ENCODE assay signal across 24 cellular contexts in the genomic region with DNA sequence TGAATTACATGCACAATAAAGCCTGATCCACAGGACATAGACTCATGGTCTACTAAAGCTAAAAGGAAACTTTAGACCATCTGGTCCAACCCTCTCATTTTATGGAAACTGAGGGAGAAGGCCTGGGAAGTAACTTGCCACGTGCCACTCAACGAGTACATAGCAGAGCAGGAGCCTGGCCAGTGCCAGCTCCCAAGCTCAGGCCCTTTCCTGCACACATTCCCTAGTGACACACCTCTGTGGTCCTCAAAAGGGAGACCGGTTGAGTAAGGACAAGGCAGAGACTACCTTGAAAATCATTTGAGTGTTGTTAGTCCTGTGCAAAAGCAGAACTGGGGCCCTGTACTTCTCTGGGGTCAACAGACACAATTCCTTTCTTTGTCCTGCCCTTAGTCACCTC. TPM values are rescaled to one million over a fixed set of nuclear protein-coding genes. Genes with fewer than 3 reads are reported as not detected.
"Had no signal": no experiment of that assay in that cellular context is flagged by ENCODE, and none has a peak within 500 bp of the region (broad histone marks: within the 10 kb centered on the region; RNA-seq: fewer than 3 reads in every experiment).

No MANE protein-coding gene starts in this region.

- H3K4me1 Mint-ChIP-seq: nephron had no signal

- H3K4me3 ChIP-seq: heart left ventricle, thoracic aorta, transverse colon had no signal

- H3K27me3 ChIP-seq: transverse colon had no signal

- ATAC-seq: heart left ventricle; left lobe of liver; sciatic nerve; stimulated activated naive B cell treated with anti-CD40 and anti-IgM and Interleukin-4, amounts not matched to agents 10 μg/mL and 1 μg/mL and 100 μg/mL, for 72 hours; stimulated activated naive CD8-positive, alpha-beta T cell treated with anti-CD3 and anti-CD28 coated beads, Interleukin-15, amount 100 ng/mL, for 72 hours had no signal

- DNase-seq: heart left ventricle; hippocampal formation; mammary epithelial cell; spleen; stimulated activated CD4-positive, alpha-beta T cell treated with anti-CD3 and anti-CD28 coated beads, Interleukin-15, amount 100 ng/mL, for 24 hours; stimulated activated CD4-positive, alpha-beta T cell treated with anti-CD3 and anti-CD28 coated beads, Interleukin-1b, Interleukin-23, amount 100 ng/mL, for 48 hours; stimulated activated CD4-positive, alpha-beta T cell treated with anti-CD3 and anti-CD28 coated beads, Interleukin-4, amount 100 ng/mL, for 24 hours; stimulated activated naive B cell treated with anti-CD40 and anti-IgM and Interleukin-4, amounts not matched to agents 10 μg/mL and 1 μg/mL and 100 μg/mL, for 72 hours; stimulated activated naive CD8-positive, alpha-beta T cell treated with anti-CD3 and anti-CD28 coated beads, Interleukin-15, amount 100 ng/mL, for 72 hours; substantia nigra; transverse colon had no signal

- H3K36me3 ChIP-seq: heart left ventricle, spleen, thoracic aorta, transverse colon had no signal

- H3K9me3 ChIP-seq: thoracic aorta, transverse colon had no signal

- H3K4me1 ChIP-seq: transverse colon had no signal

- H3K4me3 Mint-ChIP-seq: nephron; stimulated activated naive B cell treated with anti-CD40 and anti-IgM and Interleukin-4, amounts not matched to agents 10 μg/mL and 1 μg/mL and 100 μg/mL, for 72 hours; stimulated activated naive CD8-positive, alpha-beta T cell treated with anti-CD3 and anti-CD28 coated beads, Interleukin-15, amount 100 ng/mL, for 72 hours had no signal

- H3K27ac Mint-ChIP-seq: nephron; stimulated activated naive B cell treated with anti-CD40 and anti-IgM and Interleukin-4, amounts not matched to agents 10 μg/mL and 1 μg/mL and 100 μg/mL, for 72 hours; stimulated activated naive CD8-positive, alpha-beta T cell treated with anti-CD3 and anti-CD28 coated beads, Interleukin-15, amount 100 ng/mL, for 72 hours had no signal

- H3K27ac ChIP-seq: heart left ventricle, thoracic aorta, transverse colon had no signal

RNA-seq across cellular contexts. Expression of gene CCL4L2, which starts 2.8 kb away (rescaled TPM):
- total RNA-seq: fibroblast of lung, glomerular endothelial cell, left lobe of liver, mammary epithelial cell, myocyte, osteoblast, pulmonary artery endothelial cell had no signal
- polyA plus RNA-seq: fibroblast of lung, mammary epithelial cell had no signal

RNA-seq across cellular contexts. Expression of gene CCL3L1, which starts 17.1 kb away (rescaled TPM):
- total RNA-seq: fibroblast of lung, glomerular endothelial cell, lower leg skin, mammary epithelial cell, myocyte, osteoblast, pulmonary artery endothelial cell had no signal
- polyA plus RNA-seq: fibroblast of lung, mammary epithelial cell had no signal

RNA-seq across cellular contexts. Expression of gene TBC1D3B, which starts 37.3 kb away (rescaled TPM):
- total RNA-seq: mononuclear cell, skeletal muscle tissue had no signal

RNA-seq across cellular contexts. Expression of gene TBC1D3I, which starts 50.7 kb away (rescaled TPM):
- total RNA-seq: mammary epithelial cell, mononuclear cell, pulmonary artery endothelial cell, urinary bladder had no signal
- polyA plus RNA-seq: heart left ventricle, urinary bladder had no signal
